In genomic region chr15:46146002-46146401, GRCh38 we compare ENCODE assay signal across 27 cellular contexts.
"Had no signal": no experiment of that assay in that cellular context is flagged by ENCODE, and none has a peak within 500 bp of the region (broad histone marks: within the 10 kb centered on the region; RNA-seq: fewer than 3 reads in every experiment).

No MANE protein-coding gene starts in this region.

- H3K27ac ChIP-seq: body of pancreas, colonic mucosa, epithelial cell of prostate, esophagus squamous epithelium, gastroesophageal sphincter, VCaP had no signal

- DNase-seq: activated CD4-positive, alpha-beta memory T cell treated with anti-CD3 and anti-CD28 coated beads, Interleukin-2, amount 10 ng/mL, durations not matched to agents 7 days and 5 days; activated CD4-positive, alpha-beta T cell treated with anti-CD3 and anti-CD28 coated beads for 1 hour; activated CD4-positive, alpha-beta T cell treated with anti-CD3 and anti-CD28 coated beads for 4 hours; activated CD4-positive, alpha-beta T cell treated with anti-CD3 and anti-CD28 coated beads, Interleukin-2, amount 10 ng/mL, durations not matched to agents 7 days and 5 days; activated CD4-positive, alpha-beta T cell treated with anti-CD3 and anti-CD28 coated beads, Interleukin-2, amount 50 U/mL, for 4 hours; activated CD8-positive, alpha-beta memory T cell treated with anti-CD3 and anti-CD28 coated beads, Interleukin-2, amount 50 U/mL, for 48 hours; activated gamma-delta T cell; activated naive CD4-positive, alpha-beta T cell treated with anti-CD3 and anti-CD28 coated beads, Interleukin-2, amount 10 ng/mL, durations not matched to agents 7 days and 5 days; activated naive CD8-positive, alpha-beta T cell treated with anti-CD3 and anti-CD28 coated beads, Interleukin-2, amount 10 ng/mL, durations not matched to agents 7 days and 5 days; activated T-cell treated with anti-CD3 and anti-CD28 coated beads for 4 hours; activated T-cell treated with anti-CD3 and anti-CD28 coated beads, Interleukin-2, amount 50 U/mL, for 24 hours; activated T-cell treated with anti-CD3 and anti-CD28 coated beads, Interleukin-2, amount 50 U/mL, for 72 hours; amniotic stem cell; anterior cingulate cortex; body of pancreas; central memory CD4-positive, alpha-beta T cell; cerebellar nuclear complex; colonic mucosa; effector CD8-positive, alpha-beta T cell; esophagus squamous epithelium; foreskin melanocyte; T-helper 2 cell had no signal

- H3K4me3 ChIP-seq: body of pancreas, colonic mucosa, esophagus squamous epithelium, gastroesophageal sphincter had no signal

- H3K36me3 ChIP-seq: colonic mucosa, esophagus squamous epithelium, gastroesophageal sphincter had no signal

- H3K27me3 ChIP-seq: body of pancreas, colonic mucosa, esophagus squamous epithelium, gastroesophageal sphincter had no signal

- H3K4me1 ChIP-seq: body of pancreas, colonic mucosa, esophagus squamous epithelium, gastroesophageal sphincter had no signal

- H3K9me3 ChIP-seq: colonic mucosa, esophagus squamous epithelium had no signal

- ATAC-seq: activated naive CD4-positive, alpha-beta T cell treated with anti-CD3 and anti-CD28 coated beads, Interleukin-2, amount 50 U/mL, for 72 hours; activated T-cell treated with anti-CD3 and anti-CD28 coated beads, Interleukin-2, amount 50 U/mL, for 72 hours; body of pancreas; gastroesophageal sphincter; WTC11 had no signal
